In the genomic region with DNA sequence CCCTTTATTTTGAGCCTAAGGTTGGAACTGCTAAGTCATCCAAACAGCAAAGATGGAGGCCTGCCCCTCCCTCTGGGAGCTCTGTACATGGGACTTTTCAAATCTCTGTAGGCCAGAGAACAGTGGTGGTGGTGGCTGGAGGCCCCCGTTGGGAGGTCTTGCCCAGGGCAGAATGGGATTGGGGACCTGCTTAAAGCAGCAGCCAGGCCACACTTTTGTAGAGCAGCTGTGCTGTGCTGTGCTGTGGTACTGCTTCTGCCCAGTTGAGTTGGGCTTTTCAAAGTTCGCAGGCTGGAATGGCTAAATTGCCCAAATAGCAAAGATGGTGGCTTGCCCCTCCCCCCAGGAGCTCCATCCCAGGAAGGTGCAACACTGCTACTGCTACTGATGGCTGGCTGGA, we compare ENCODE assay signal across 28 cellular contexts.
"Had no signal": no experiment of that assay in that cellular context is flagged by ENCODE, and none has a peak within 500 bp of the region (broad histone marks: within the 10 kb centered on the region; RNA-seq: fewer than 3 reads in every experiment).

No MANE protein-coding gene starts in this region.

- H3K9me3 Mint-ChIP-seq: endodermal cell, mesothelial cell of epicardium had no signal

- H2AFZ ChIP-seq: hepatocyte had no signal

- H3K9me3 ChIP-seq: colonic mucosa, esophagus squamous epithelium, gastrocnemius medialis, lower lobe of right lung had no signal

- H3K4me1 ChIP-seq: colonic mucosa, esophagus squamous epithelium, gastrocnemius medialis, left ventricle myocardium inferior, lower lobe of right lung had no signal

- DNase-seq: colonic mucosa; cortex of kidney; effector CD8-positive, alpha-beta T cell; effector memory CD8-positive, alpha-beta T cell; endodermal cell; erythroblast; esophagus squamous epithelium; foreskin fibroblast; foreskin melanocyte; gastrocnemius medialis; glutamatergic neuron; head of caudate nucleus; hypothalamus; immature natural killer cell; islet precursor cell; kidney; kidney glomerular epithelial cell; left colon; left ventricle myocardium inferior; lower lobe of right lung; mesenchymal stem cell; mucosa of descending colon had no signal

- H3K4me2 ChIP-seq: hepatocyte had no signal

- ATAC-seq: effector memory CD8-positive, alpha-beta T cell; esophagus mucosa; gastrocnemius medialis; left colon; left lobe of liver; lower lobe of right lung; mucosa of descending colon had no signal

- H3K27ac Mint-ChIP-seq: dendritic cell treated with granulocyte-macrophage colony-stimulating factor and Interleukin-4, amounts not matched to agents 40 ng/mL and 50 ng/mL, for 4 days; effector memory CD8-positive, alpha-beta T cell; endodermal cell; immature natural killer cell; mesothelial cell of epicardium had no signal

- H3K27me3 ChIP-seq: colonic mucosa, esophagus squamous epithelium, gastrocnemius medialis, hepatocyte had no signal

- H3K4me3 ChIP-seq: colonic mucosa, esophagus squamous epithelium, gastrocnemius medialis, hepatocyte, left ventricle myocardium inferior, lower lobe of right lung, mucosa of descending colon had no signal

- H3K79me2 ChIP-seq: hepatocyte had no signal

- H3K4me3 Mint-ChIP-seq: dendritic cell treated with granulocyte-macrophage colony-stimulating factor and Interleukin-4, amounts not matched to agents 40 ng/mL and 50 ng/mL, for 4 days; effector memory CD8-positive, alpha-beta T cell; endodermal cell; immature natural killer cell; mesothelial cell of epicardium had no signal

- H3K36me3 Mint-ChIP-seq: mesothelial cell of epicardium had no signal

- H3K27me3 Mint-ChIP-seq: dendritic cell treated with granulocyte-macrophage colony-stimulating factor and Interleukin-4, amounts not matched to agents 40 ng/mL and 50 ng/mL, for 4 days; effector memory CD8-positive, alpha-beta T cell had no signal

- H3K36me3 ChIP-seq: colonic mucosa, esophagus squamous epithelium, gastrocnemius medialis, left ventricle myocardium inferior, lower lobe of right lung had no signal

- H3K27ac ChIP-seq: colonic mucosa, epithelial cell of prostate, esophagus squamous epithelium, gastrocnemius medialis, hepatocyte, left ventricle myocardium inferior, lower lobe of right lung had no signal

- H3K4me1 Mint-ChIP-seq: endodermal cell, immature natural killer cell, mesothelial cell of epicardium had no signal
